8 cellular contexts compared by ENCODE assay signal in the genomic region with DNA sequence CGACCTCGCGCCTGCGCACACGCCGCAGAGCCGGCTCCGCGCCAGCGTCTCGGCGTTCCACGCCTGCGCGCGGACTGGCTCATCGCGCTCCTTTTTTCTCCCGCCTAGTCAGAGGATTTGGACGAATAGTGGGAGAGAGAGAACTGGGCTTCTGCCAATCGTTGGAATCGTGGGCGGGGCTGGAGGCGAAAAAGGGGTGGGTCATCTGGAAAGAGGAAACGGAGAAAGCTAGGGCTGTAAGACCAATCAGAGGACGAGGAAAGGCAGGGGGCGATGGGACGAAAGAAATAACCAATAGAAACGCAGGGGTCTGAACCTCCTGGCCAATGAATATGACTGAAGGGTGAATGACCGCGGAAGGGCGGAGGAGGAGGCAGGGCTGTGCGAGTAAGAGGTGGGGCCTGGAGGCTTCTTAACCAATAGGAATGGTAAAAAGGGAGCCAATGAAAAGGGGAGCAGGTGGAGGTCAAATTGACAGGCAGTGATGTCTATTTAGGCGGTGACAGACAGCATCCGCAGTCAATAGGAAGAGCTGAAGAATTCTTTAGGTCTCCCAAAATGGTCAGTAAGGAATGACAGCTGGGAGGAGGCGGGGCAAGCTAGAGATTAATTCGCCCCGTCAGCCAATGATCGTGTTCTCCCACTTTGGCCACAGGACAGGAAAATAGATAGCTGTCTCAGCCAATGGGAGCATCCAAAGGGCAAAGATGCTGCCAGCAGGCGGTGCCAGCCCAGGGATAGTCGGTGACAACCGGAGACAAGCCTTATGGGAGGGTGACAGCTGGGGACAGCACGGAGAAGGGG. TPM values are rescaled to one million over a fixed set of nuclear protein-coding genes. Genes with fewer than 3 reads are reported as not detected.
A peak's percentile ranks its signal among the peaks of the same experiment; 100 is the strongest.
DNase-seq lines count a peak whose midpoint lies in the region; ATAC-seq, FAIRE-seq and TF ChIP-seq lines count a peak whose summit lies in the region.

TBC1D10B (minus strand) TSS at position 51 of the 804 bp plus-strand sequence. CDS start 311 bp downstream, outside the sequence.

- peak; percentile 99 for FAIRE-seq in kidney (lab: Jason Lieb, UNC)

- DNase-seq in AML-193 (lab: John Stamatoyannopoulos, UW) (peak; percentile 100), NCI-H524 treated with DMSO at 0.1 percent for 48 hours (lab: John Stamatoyannopoulos, UW) (peak; percentile 100), kidney (peak; percentile 98)
- peak; percentile 99 for DNase-seq in activated CD4-positive, alpha-beta T cell treated with anti-CD3 and anti-CD28 coated beads for 48 hours
- peak; percentile 92 to 98 for DNase-seq in stimulated activated CD4-positive, alpha-beta T cell treated with anti-CD3 and anti-CD28 coated beads, Interleukin-15, amount 100 ng/mL, for 1 hour (ENCODE audit: low read depth in 1 of 2, low spot score in 1 of 2)

- H3K4me3 ChIP-seq in kidney (ENCODE audit: low read length in 2 of 2): peak within 1 kb of the TSS; percentile 80 to 89

- intact Hi-C loops in kidney (cut with DNase I): no loop called here

- peaks cover 0 to under 1% of the 10 kb centered on the region in 2 donors for H3K36me3 ChIP-seq in kidney (ENCODE audit: control insufficient read depth in 1 of 2, insufficient read depth in 2 of 2, low read length in 2 of 2)

- ATAC-seq in GM19324 (IDR thresholded peaks at IDR 0.05; ENCODE audit: low FRiP score, unreplicated experiment) (peak; percentile 76), HG03460 (IDR thresholded peaks at IDR 0.05; ENCODE audit: unreplicated experiment) (peak; percentile 74)

- peaks cover 4 to 20% of the 10 kb centered on the region in 2 donors for H3K4me1 ChIP-seq in kidney (ENCODE audit: control insufficient read depth in 1 of 2, insufficient read depth in 1 of 2, low read depth in 1 of 2, low read length in 2 of 2)

- H3K27ac ChIP-seq in cingulate gyrus (ENCODE audit: low read depth, low read length): peak within 1 kb of the TSS; percentile 100
- peak within 1 kb of the TSS; percentile 54 to 89 for H3K27ac ChIP-seq in kidney (ENCODE audit: low read depth in 2 of 2, low read length in 2 of 2)

- H3K9me3 ChIP-seq in kidney (ENCODE audit: control insufficient read depth in 1 of 2, low read length in 2 of 2): no peaks in the 10 kb centered on the region

- peak; percentile 33 for TF ChIP-seq CTCF in kidney (IDR thresholded peaks at IDR 0.05; ENCODE audit: borderline replicate concordance, extremely low read depth, insufficient read depth)

- H3K9ac ChIP-seq in kidney (ENCODE audit: low read length in 2 of 2): peak within 1 kb of the TSS; percentile 65 to 84

RNA-seq across cellular contexts. Expression of gene TBC1D10B, which starts in this region (rescaled TPM):
- total RNA-seq in kidney: 32.7 TPM
- polyA plus RNA-seq in kidney (ENCODE audit: insufficient read depth, low read depth, low replicate concordance): 30.1 TPM

Comparison
In these comparisons a context has a peak if more than half of its experiments do, and no peak if none do; other contexts are left out.
1. Peak in every context shown above with its lines: DNase-seq, ATAC-seq, H3K4me3 ChIP-seq and H3K27ac ChIP-seq.